Comparison of ENCODE assay signal across 32 cellular contexts in genomic region chr4:66767442-66767841, GRCh38.
"Had no signal": no experiment of that assay in that cellular context is flagged by ENCODE, and none has a peak within 500 bp of the region (broad histone marks: within the 10 kb centered on the region; RNA-seq: fewer than 3 reads in every experiment).

No MANE protein-coding gene starts in this region.

- DNase-seq: activated CD4-positive, alpha-beta memory T cell treated with anti-CD3 and anti-CD28 coated beads for 36 hours; activated CD4-positive, alpha-beta T cell treated with anti-CD3 and anti-CD28 coated beads for 36 hours; activated CD4-positive, alpha-beta T cell treated with anti-CD3 and anti-CD28 coated beads, Interleukin-2, amount 10 ng/mL, durations not matched to agents 24 days and 14 days; activated CD4-positive, CD25-positive, alpha-beta regulatory T cell; activated CD4-positive, CD25-positive, alpha-beta regulatory T cell treated with anti-CD3 and anti-CD28 coated beads, Interleukin-2, amount 50 U/mL, for 72 hours; activated CD8-positive, alpha-beta memory T cell treated with anti-CD3 and anti-CD28 coated beads, Interleukin-2, amount 10 ng/mL, durations not matched to agents 7 days and 5 days; activated CD8-positive, alpha-beta memory T cell treated with anti-CD3 and anti-CD28 coated beads, Interleukin-2, amount 50 U/mL, for 4 hours; activated CD8-positive, alpha-beta T cell treated with anti-CD3 and anti-CD28 coated beads, Interleukin-2, amount 10 ng/mL, durations not matched to agents 7 days and 5 days; activated effector memory CD4-positive, alpha-beta T cell treated with anti-CD3 and anti-CD28 coated beads, Interleukin-2, amount 50 U/mL, for 16 hours; activated naive CD4-positive, alpha-beta T cell treated with anti-CD3 and anti-CD28 coated beads for 36 hours; activated naive CD8-positive, alpha-beta T cell treated with anti-CD3 and anti-CD28 coated beads for 36 hours; activated naive CD8-positive, alpha-beta T cell treated with anti-CD3 and anti-CD28 coated beads, Interleukin-2, amount 50 U/mL, for 24 hours; activated T-cell treated with anti-CD3 and anti-CD28 coated beads, Interleukin-2, amount 50 U/mL, for 1 hour; activated T-cell treated with anti-CD3 and anti-CD28 coated beads, Interleukin-2, amount 50 U/mL, for 48 hours; adrenal gland; amygdala; aorta; body of pancreas; caudate nucleus; cortex of kidney; dermis blood vessel endothelial cell; effector CD4-positive, alpha-beta T cell; effector memory CD8-positive, alpha-beta T cell; foreskin fibroblast; head of caudate nucleus; T-helper 2 cell had no signal

- H3K4me3 ChIP-seq: adrenal gland, body of pancreas had no signal

- FAIRE-seq: endometrium, endothelial cell of umbilical vein had no signal

- H3K4me1 Mint-ChIP-seq: activated CD4-positive, alpha-beta T cell treated with anti-CD3 and anti-CD28 coated beads for 36 hours; activated CD4-positive, alpha-beta T cell treated with anti-CD3 and anti-CD28 coated beads, Interleukin-2, amount 10 ng/mL, durations not matched to agents 24 days and 14 days; activated CD8-positive, alpha-beta memory T cell treated with anti-CD3 and anti-CD28 coated beads, Interleukin-2, amount 10 ng/mL, durations not matched to agents 7 days and 5 days; activated naive CD4-positive, alpha-beta T cell treated with anti-CD3 and anti-CD28 coated beads, Interleukin-2, amount 50 U/mL, for 24 hours; activated naive CD8-positive, alpha-beta T cell treated with anti-CD3 and anti-CD28 coated beads for 36 hours; activated naive CD8-positive, alpha-beta T cell treated with anti-CD3 and anti-CD28 coated beads, Interleukin-2, amount 50 U/mL, for 24 hours had no signal

- H3K27ac ChIP-seq: adrenal gland, body of pancreas, epithelial cell of prostate had no signal

- H3K36me3 ChIP-seq: adrenal gland had no signal

- H3K27me3 Mint-ChIP-seq: activated CD4-positive, alpha-beta memory T cell treated with anti-CD3 and anti-CD28 coated beads for 36 hours; activated CD4-positive, alpha-beta T cell treated with anti-CD3 and anti-CD28 coated beads for 36 hours; activated CD4-positive, alpha-beta T cell treated with anti-CD3 and anti-CD28 coated beads, Interleukin-2, amount 10 ng/mL, durations not matched to agents 24 days and 14 days; activated CD8-positive, alpha-beta memory T cell treated with anti-CD3 and anti-CD28 coated beads, Interleukin-2, amount 10 ng/mL, durations not matched to agents 7 days and 5 days; activated naive CD4-positive, alpha-beta T cell treated with anti-CD3 and anti-CD28 coated beads, Interleukin-2, amount 50 U/mL, for 24 hours; activated naive CD8-positive, alpha-beta T cell treated with anti-CD3 and anti-CD28 coated beads for 36 hours; activated naive CD8-positive, alpha-beta T cell treated with anti-CD3 and anti-CD28 coated beads, Interleukin-2, amount 50 U/mL, for 24 hours; effector memory CD8-positive, alpha-beta T cell had no signal

- H3K9me3 Mint-ChIP-seq: activated CD4-positive, alpha-beta T cell treated with anti-CD3 and anti-CD28 coated beads, Interleukin-2, amount 10 ng/mL, durations not matched to agents 24 days and 14 days; activated naive CD8-positive, alpha-beta T cell treated with anti-CD3 and anti-CD28 coated beads, Interleukin-2, amount 50 U/mL, for 24 hours; activated T-helper 1 cell treated with anti-CD3 and anti-CD28 coated beads, Interleukin-12 subunit alpha, Interleukin-12 subunit beta, Interleukin-2, Interleukin-4 antibody, amounts not matched to agents 30 ng/mL and 10 ng/mL and 1 ng/mL, durations not matched to agents 14 hours and 24 hours and 36 hours had no signal

- H3K9me3 ChIP-seq: adrenal gland, body of pancreas had no signal

- H3K4me3 Mint-ChIP-seq: activated CD4-positive, alpha-beta memory T cell treated with anti-CD3 and anti-CD28 coated beads for 36 hours; activated CD4-positive, alpha-beta T cell treated with anti-CD3 and anti-CD28 coated beads for 36 hours; activated CD4-positive, alpha-beta T cell treated with anti-CD3 and anti-CD28 coated beads, Interleukin-2, amount 10 ng/mL, durations not matched to agents 24 days and 14 days; activated CD8-positive, alpha-beta memory T cell treated with anti-CD3 and anti-CD28 coated beads, Interleukin-2, amount 10 ng/mL, durations not matched to agents 7 days and 5 days; activated CD8-positive, alpha-beta T cell treated with anti-CD3 and anti-CD28 coated beads, Interleukin-2, amount 10 ng/mL, durations not matched to agents 7 days and 5 days; activated naive CD4-positive, alpha-beta T cell treated with anti-CD3 and anti-CD28 coated beads for 36 hours; activated naive CD4-positive, alpha-beta T cell treated with anti-CD3 and anti-CD28 coated beads, Interleukin-2, amount 50 U/mL, for 24 hours; activated naive CD8-positive, alpha-beta T cell treated with anti-CD3 and anti-CD28 coated beads for 36 hours; activated naive CD8-positive, alpha-beta T cell treated with anti-CD3 and anti-CD28 coated beads, Interleukin-2, amount 50 U/mL, for 24 hours; activated T-helper 1 cell treated with anti-CD3 and anti-CD28 coated beads, Interleukin-12 subunit alpha, Interleukin-12 subunit beta, Interleukin-2, Interleukin-4 antibody, amounts not matched to agents 30 ng/mL and 10 ng/mL and 1 ng/mL, durations not matched to agents 14 hours and 24 hours and 36 hours; effector memory CD8-positive, alpha-beta T cell had no signal

- H3K27ac Mint-ChIP-seq: activated CD4-positive, alpha-beta memory T cell treated with anti-CD3 and anti-CD28 coated beads for 36 hours; activated CD4-positive, alpha-beta T cell treated with anti-CD3 and anti-CD28 coated beads for 36 hours; activated CD4-positive, alpha-beta T cell treated with anti-CD3 and anti-CD28 coated beads, Interleukin-2, amount 10 ng/mL, durations not matched to agents 24 days and 14 days; activated CD8-positive, alpha-beta memory T cell treated with anti-CD3 and anti-CD28 coated beads, Interleukin-2, amount 10 ng/mL, durations not matched to agents 7 days and 5 days; activated CD8-positive, alpha-beta T cell treated with anti-CD3 and anti-CD28 coated beads, Interleukin-2, amount 10 ng/mL, durations not matched to agents 7 days and 5 days; activated naive CD4-positive, alpha-beta T cell treated with anti-CD3 and anti-CD28 coated beads for 36 hours; activated naive CD4-positive, alpha-beta T cell treated with anti-CD3 and anti-CD28 coated beads, Interleukin-2, amount 50 U/mL, for 24 hours; activated naive CD8-positive, alpha-beta T cell treated with anti-CD3 and anti-CD28 coated beads for 36 hours; activated naive CD8-positive, alpha-beta T cell treated with anti-CD3 and anti-CD28 coated beads, Interleukin-2, amount 50 U/mL, for 24 hours; activated T-helper 1 cell treated with anti-CD3 and anti-CD28 coated beads, Interleukin-12 subunit alpha, Interleukin-12 subunit beta, Interleukin-2, Interleukin-4 antibody, amounts not matched to agents 30 ng/mL and 10 ng/mL and 1 ng/mL, durations not matched to agents 14 hours and 24 hours and 36 hours; activated T-helper 2 cell treated with anti-CD3 and anti-CD28 coated beads, Interferon-gamma antibody, Interleukin-2, Interleukin-4, amounts not matched to agents 10 μg/mL and 5 μg/mL and 100 μg/mL, durations not matched to agents 14 hours and 24 hours and 36 hours; effector memory CD8-positive, alpha-beta T cell had no signal

- H3K36me3 Mint-ChIP-seq: activated CD4-positive, alpha-beta memory T cell treated with anti-CD3 and anti-CD28 coated beads for 36 hours; activated CD8-positive, alpha-beta memory T cell treated with anti-CD3 and anti-CD28 coated beads, Interleukin-2, amount 10 ng/mL, durations not matched to agents 7 days and 5 days; activated naive CD4-positive, alpha-beta T cell treated with anti-CD3 and anti-CD28 coated beads, Interleukin-2, amount 50 U/mL, for 24 hours; activated naive CD8-positive, alpha-beta T cell treated with anti-CD3 and anti-CD28 coated beads for 36 hours had no signal

- H3K27me3 ChIP-seq: adrenal gland, body of pancreas had no signal

- H3K4me1 ChIP-seq: adrenal gland, body of pancreas had no signal

- ATAC-seq: activated CD4-positive, alpha-beta T cell treated with anti-CD3 and anti-CD28 coated beads for 36 hours; activated CD8-positive, alpha-beta memory T cell treated with anti-CD3 and anti-CD28 coated beads, Interleukin-2, amount 10 ng/mL, durations not matched to agents 7 days and 5 days; activated CD8-positive, alpha-beta T cell treated with anti-CD3 and anti-CD28 coated beads, Interleukin-2, amount 10 ng/mL, durations not matched to agents 7 days and 5 days; activated naive CD8-positive, alpha-beta T cell treated with anti-CD3 and anti-CD28 coated beads, Interleukin-2, amount 50 U/mL, for 24 hours; body of pancreas; effector memory CD8-positive, alpha-beta T cell had no signal
